ENCODE assay signal across 1 cellular context in genomic region chr16:29810699-29811169, GRCh38.
TF ChIP-seq lines count a peak whose summit lies in the region.

No MANE protein-coding gene starts in this region.

TF ChIP-seq in HEK293, 187 proteins besides CTCF, POLR2A, EP300 and RAD21 (continued from another document):
- TF ChIP-seq ZNF26 (tag by site-specific recombination; IDR thresholded peaks at IDR 0.05): no peak
